Comparison of ENCODE assay signal across 1 cellular context in genomic region chr2:160271166-160272086, GRCh38.
TF ChIP-seq lines count a peak whose summit lies in the region.

No MANE protein-coding gene starts in this region.

TF ChIP-seq in WTC11, 78 proteins besides CTCF, POLR2A, EP300 and RAD21 (continued from another document):
- TF ChIP-seq IRF1 (CRISPR knock-in tag; IDR thresholded peaks at IDR 0.05): no peak
- TF ChIP-seq RORB (CRISPR knock-in tag; IDR thresholded peaks at IDR 0.05): no peak
- TF ChIP-seq MYBL2 (CRISPR knock-in tag; IDR thresholded peaks at IDR 0.05): no peak
- TF ChIP-seq GTF2I (CRISPR knock-in tag; conservative IDR thresholded peaks at IDR 0.05): no peak
- no peak for TF ChIP-seq CREM (CRISPR knock-in tag; IDR thresholded peaks at IDR 0.05)
- no peak for TF ChIP-seq EMX1 (CRISPR knock-in tag; IDR thresholded peaks at IDR 0.05)
- TF ChIP-seq FOXJ3 (CRISPR knock-in tag; IDR thresholded peaks at IDR 0.05; ENCODE audit: borderline replicate concordance): no peak
- no peak for TF ChIP-seq E2F4 (CRISPR knock-in tag; IDR thresholded peaks at IDR 0.05; ENCODE audit: borderline replicate concordance, low read depth)
- TF ChIP-seq NR3C1 (CRISPR knock-in tag; conservative IDR thresholded peaks at IDR 0.05; ENCODE audit: low read depth): no peak
TF ChIP-seq in WTC11: peak in this region for 0.
